ENCODE assay signal across 8 cellular contexts in the genomic region with DNA sequence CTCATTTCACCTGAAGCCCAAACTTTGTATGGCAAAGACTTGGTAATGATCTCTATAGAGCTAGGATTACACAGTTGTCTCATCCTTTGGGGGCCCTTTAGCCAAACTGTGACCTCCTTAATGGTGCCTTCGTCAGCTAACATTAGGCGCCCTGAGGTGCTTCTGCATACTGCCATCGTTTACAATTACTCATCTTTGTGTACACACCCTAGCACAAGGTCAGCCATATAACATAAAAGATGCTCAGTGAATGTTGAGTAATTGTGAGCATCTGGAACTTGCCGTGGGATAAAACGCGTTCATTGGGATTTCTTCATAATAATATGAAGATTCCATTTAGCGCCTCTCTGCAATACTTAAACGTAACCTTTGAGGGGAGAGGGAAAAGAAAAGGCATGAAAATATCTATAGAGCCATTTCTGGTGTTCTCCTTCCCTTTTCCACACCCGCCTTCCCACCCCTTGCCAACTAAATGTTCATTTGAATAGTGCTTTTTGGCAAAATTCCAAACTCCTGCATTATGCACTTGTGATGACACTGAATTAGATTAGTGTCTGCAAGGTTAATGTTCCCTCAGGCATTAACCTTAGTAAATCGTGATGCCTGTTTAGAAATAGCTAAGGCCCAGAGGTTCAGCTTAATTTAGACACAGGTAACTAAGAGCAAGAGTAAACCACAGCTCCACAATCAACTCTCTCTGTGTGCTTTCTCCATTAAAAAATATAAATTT. TPM values are rescaled to one million over a fixed set of nuclear protein-coding genes. Genes with fewer than 3 reads are reported as not detected.
DNase-seq lines count a peak whose midpoint lies in the region; ATAC-seq and TF ChIP-seq lines count a peak whose summit lies in the region.

No MANE protein-coding gene starts in this region.

- CTCF ChIA-PET in GM10248 (lab: Yijun Ruan, JAX), result interaction anchor here (0.7 to 2.4 kb wide), 6 partner anchors 13 to 210 kb away, joined by 3 to 7 read pairs (median 4); no protein-coding TSS in a partner anchor

- H3K9ac ChIP-seq in colonic mucosa (ENCODE audit: low read depth in 2 of 2, low read length in 2 of 2), result peak overlapping the region; percentile 76 to 94

- no peaks in the 10 kb centered on the region for H3K36me3 ChIP-seq in colonic mucosa

- intact Hi-C loops in colonic mucosa (cut with DNase I), result no loop called here
- intact Hi-C loops in natural killer cell (cut with micrococcal nuclease), result loop anchor here (2.0 to 10.0 kb wide), 4 partner anchors 65 to 361 kb away; a partner anchor contains a TSS

- no peaks in the 10 kb centered on the region for H3K9me3 ChIP-seq in colonic mucosa

- ATAC-seq in natural killer cell, result no peak
- no peak for ATAC-seq in HG03159 (IDR thresholded peaks at IDR 0.05; ENCODE audit: unreplicated experiment)

- H3K4me3 Mint-ChIP-seq in activated T-cell treated with anti-CD3 and anti-CD28 coated beads, Interleukin-2, amount 50 U/mL, for 24 hours, result peak overlapping the region; percentile 92
- peak overlapping the region; percentile 99 for H3K4me3 Mint-ChIP-seq in natural killer cell

- H3K36me3 Mint-ChIP-seq in activated T-cell treated with anti-CD3 and anti-CD28 coated beads, Interleukin-2, amount 50 U/mL, for 24 hours (ENCODE audit: low read depth), result peaks cover 30% of the 10 kb centered on the region
- no peaks in the 10 kb centered on the region for H3K36me3 Mint-ChIP-seq in natural killer cell

- in situ Hi-C loops in ACHN (cut with HindIII; ENCODE audit: low pct_ligation_motif_present, low pct_unique_long_range_greater_than_20kb, low sequenced_read_pairs), result no loop called here

- H3K27me3 ChIP-seq in colonic mucosa, result no peaks in the 10 kb centered on the region

- H3K9me3 Mint-ChIP-seq in activated T-cell treated with anti-CD3 and anti-CD28 coated beads, Interleukin-2, amount 50 U/mL, for 24 hours, result no peaks in the 10 kb centered on the region
- no peaks in the 10 kb centered on the region for H3K9me3 Mint-ChIP-seq in natural killer cell

- peak overlapping the region; percentile 57 for H3K4me3 ChIP-seq in colonic mucosa

- H3K4me1 ChIP-seq in colonic mucosa, result no peaks in the 10 kb centered on the region

- peak overlapping the region; percentile 99 for H3K27ac Mint-ChIP-seq in activated T-cell treated with anti-CD3 and anti-CD28 coated beads, Interleukin-2, amount 50 U/mL, for 24 hours
- H3K27ac Mint-ChIP-seq in natural killer cell, result peak overlapping the region; percentile 98 to 99

- no peak for TF ChIP-seq CTCF in colonic mucosa (IDR thresholded peaks at IDR 0.05)
- TF ChIP-seq CTCF in natural killer cell (IDR thresholded peaks at IDR 0.05), result no peak
- no peak for TF ChIP-seq CTCF in GM10248 (IDR thresholded peaks at IDR 0.05; ENCODE audit: control extremely low read depth, extremely low read depth, low read depth, missing control alignments)

- no peak for DNase-seq in activated T-cell treated with anti-CD3 and anti-CD28 coated beads, Interleukin-2, amount 50 U/mL, for 24 hours
- no peak for DNase-seq in activated T-cell treated with anti-CD3 and anti-CD28 coated beads, Interleukin-2, amount 50 U/mL, for 48 hours
- DNase-seq in NCI-H748 treated with DMSO at 0.1 percent for 48 hours (lab: John Stamatoyannopoulos, UW) (peak; percentile 67), colonic mucosa (peak; percentile 20), natural killer cell (no peak), ACHN (no peak), GM10248 (ENCODE audit: extremely low spot score) (no peak)

- POLR2A ChIA-PET in GM10248 (lab: Yijun Ruan, JAX), result no interaction called here

- peaks cover 31% of the 10 kb centered on the region for H3K4me1 Mint-ChIP-seq in activated T-cell treated with anti-CD3 and anti-CD28 coated beads, Interleukin-2, amount 50 U/mL, for 24 hours (ENCODE audit: low read depth)
- H3K4me1 Mint-ChIP-seq in natural killer cell, result peaks cover 25 to 32% of the 10 kb centered on the region in 2 donors

- H3K27ac ChIP-seq in colonic mucosa, result peak overlapping the region; percentile 69

- no peaks in the 10 kb centered on the region for H3K27me3 Mint-ChIP-seq in activated T-cell treated with anti-CD3 and anti-CD28 coated beads, Interleukin-2, amount 50 U/mL, for 24 hours
- peaks cover 0 to 3% of the 10 kb centered on the region in 2 donors for H3K27me3 Mint-ChIP-seq in natural killer cell (ENCODE audit: low read depth in 2 of 2)

RNA-seq across cellular contexts. Expression of a gene that starts 1.0 kb away (rescaled TPM):
- total RNA-seq in colonic mucosa (10 to 100 TPM; 35.4 to 50.1 TPM), natural killer cell (10 to 100 TPM; 61.1 to 72.5 (median 62.8) TPM)

Comparison
In these comparisons a context has a peak if more than half of its experiments do, and no peak if none do; other contexts are left out.
1. DNase-seq: peak in NCI-H748 treated with DMSO at 0.1 percent for 48 hours (single experiment) and colonic mucosa (single experiment); none in activated T-cell treated with anti-CD3 and anti-CD28 coated beads, Interleukin-2, amount 50 U/mL, for 24 hours (single experiment), activated T-cell treated with anti-CD3 and anti-CD28 coated beads, Interleukin-2, amount 50 U/mL, for 48 hours (0 of 2), natural killer cell (single experiment), ACHN (single experiment) and GM10248 (single experiment).